Comparison of ENCODE assay signal across 16 cellular contexts in genomic region chr1:67564193-67564592, GRCh38.
DNase-seq lines count a peak whose midpoint lies in the region; ATAC-seq and TF ChIP-seq lines count a peak whose summit lies in the region.
"Had no signal": no experiment of that assay in that cellular context is flagged by ENCODE, and none has a peak within 500 bp of the region (broad histone marks: within the 10 kb centered on the region; RNA-seq: fewer than 3 reads in every experiment).

No MANE protein-coding gene starts in this region.

- peak in 2 of 4 donors; percentile 9 to 40 for TF ChIP-seq EP300 in sigmoid colon (IDR thresholded peaks at IDR 0.05)

- H3F3A ChIP-seq in OCI-LY1 (ENCODE audit: insufficient read depth, low read length) = no peaks in the 10 kb centered on the region

- H3K79me2 ChIP-seq in OCI-LY1 (ENCODE audit: insufficient read depth, low read length) = no peaks in the 10 kb centered on the region

- H3K9me3 ChIP-seq in OCI-LY1 (ENCODE audit: low read length) (peaks cover 13% of the 10 kb centered on the region), sigmoid colon (no peaks in the 10 kb centered on the region), T-helper 17 cell (ENCODE audit: control insufficient read depth, low read length, poor library complexity, severe bottlenecking) (no peaks in the 10 kb centered on the region)

- no peaks in the 10 kb centered on the region for H3K9me2 ChIP-seq in OCI-LY1 (ENCODE audit: low read depth, low read length)

- H4K20me1 ChIP-seq in OCI-LY1 (ENCODE audit: insufficient read depth, low read length) = no peaks in the 10 kb centered on the region

- H3K27ac ChIP-seq in OCI-LY1 (ENCODE audit: low read depth, low read length, poor library complexity, severe bottlenecking) (no peak overlapping the region), sigmoid colon (peak overlapping the region; percentile 26 to 46 (median 36))
- H3K27ac ChIP-seq: HL-60 had no signal

- H3K36me3 ChIP-seq in OCI-LY1 (ENCODE audit: insufficient read depth, low read length) (0 out of 2 replicates have a peak, but pooled peaks cover 3% of the 10 kb centered on the region), sigmoid colon (no peaks in the 10 kb centered on the region)

- no peak overlapping the region for H3K9ac ChIP-seq in OCI-LY1 (ENCODE audit: low read length)

- no peak overlapping the region for H3K4me2 ChIP-seq in OCI-LY1 (ENCODE audit: low read length)

- no peak for TF ChIP-seq POLR2A in sigmoid colon (IDR thresholded peaks at IDR 0.05)

- no peaks in the 10 kb centered on the region for H3K27me3 ChIP-seq in OCI-LY1 (ENCODE audit: insufficient read depth, low read length)
- H3K27me3 ChIP-seq in sigmoid colon = no peaks in the 10 kb centered on the region

- DNase-seq in AG20443 (ENCODE audit: low spot score) (peak; percentile 68), glomerular endothelial cell (ENCODE audit: extremely low read depth, low read depth, low spot score) (peak; percentile 75), sigmoid colon (peak; percentile 76), T-helper 17 cell (no peak), GM20000 (ENCODE audit: low spot score) (no peak), SKM-1 treated with dmso at 0.1 percent for 144 hours (lab: John Stamatoyannopoulos, UW; ENCODE audit: unreplicated experiment) (no peak)
- DNase-seq: activated CD4-positive, alpha-beta T cell treated with anti-CD3 and anti-CD28 coated beads for 48 hours; DND-41; NCI-H2171; nephron progenitor cell; T-cell had no signal

- ATAC-seq in GM21381 (IDR thresholded peaks at IDR 0.05; ENCODE audit: unreplicated experiment) (no peak), T-helper 17 cell (no peak)
- ATAC-seq: T-cell had no signal

- H3K4me3 ChIP-seq in OCI-LY1 (ENCODE audit: low read depth, low read length, poor library complexity, severe bottlenecking) (no peak overlapping the region), sigmoid colon (no peak overlapping the region)

- no peak overlapping the region for H3K27ac Mint-ChIP-seq in T-helper 17 cell
- H3K27ac Mint-ChIP-seq: B cell, brain, nephron progenitor cell, T-cell had no signal

- intact Hi-C loops in sigmoid colon (cut with DNase I) = loop anchor here (5.0 to 10.0 kb wide), 2 partner anchors 53 to 271 kb away; partner anchors contain the start of gene GNG12

- WGBS in sigmoid colon, 2 donors = 58 to 65% methylated on average over 8 of the region's 8 CpGs

- H2AFZ ChIP-seq in OCI-LY1 (ENCODE audit: low read length) = peak overlapping the region; percentile 74; the same call in 1 of the 2 replicates

- TF ChIP-seq CTCF in OCI-LY1 (IDR thresholded peaks at IDR 0.05; ENCODE audit: low read length) = no peak
- TF ChIP-seq CTCF in sigmoid colon (IDR thresholded peaks at IDR 0.05) = no peak
- no peak for TF ChIP-seq CTCF in GM20000 (IDR thresholded peaks at IDR 0.05; ENCODE audit: extremely low read depth, missing control alignments)

- peaks cover 10% of the 10 kb centered on the region for H3K4me1 Mint-ChIP-seq in T-helper 17 cell
- H3K4me1 Mint-ChIP-seq: B cell had no signal

- H3K36me3 Mint-ChIP-seq in T-helper 17 cell (ENCODE audit: low read depth) = no peaks in the 10 kb centered on the region
- H3K36me3 Mint-ChIP-seq: brain, T-cell had no signal

- H3K4me1 ChIP-seq in OCI-LY1 (ENCODE audit: insufficient read depth, low read length, severe bottlenecking) = peaks cover 28% of the 10 kb centered on the region
- H3K4me1 ChIP-seq in sigmoid colon = peaks cover 0 to 12% (median 7%) of the 10 kb centered on the region in 4 donors

- peaks cover 5% of the 10 kb centered on the region for H3K27me3 Mint-ChIP-seq in T-helper 17 cell

- H3K4me3 Mint-ChIP-seq in T-helper 17 cell = no peak overlapping the region
- H3K4me3 Mint-ChIP-seq: B cell, brain, nephron progenitor cell, T-cell had no signal

Comparison
In these comparisons a context has a peak if more than half of its experiments do, and no peak if none do; other contexts are left out.
1. DNase-seq: peak in AG20443 (single experiment), glomerular endothelial cell (single experiment) and sigmoid colon (single experiment); none in T-helper 17 cell (0 of 3), GM20000 (single experiment) and SKM-1 treated with dmso at 0.1 percent for 144 hours (single experiment).